ENCODE assay signal across 15 cellular contexts in genomic region chrX:42976729-42977366, GRCh38.
DNase-seq lines count a peak whose midpoint lies in the region; ATAC-seq, FAIRE-seq and TF ChIP-seq lines count a peak whose summit lies in the region.
"Had no signal": no experiment of that assay in that cellular context is flagged by ENCODE, and none has a peak within 500 bp of the region (broad histone marks: within the 10 kb centered on the region; RNA-seq: fewer than 3 reads in every experiment).

No MANE protein-coding gene starts in this region.

- no peak overlapping the region for H2AFZ ChIP-seq in OCI-LY1 (ENCODE audit: low read length)

- peak; percentile 51 for TF ChIP-seq CTCF in OCI-LY1 (IDR thresholded peaks at IDR 0.05; ENCODE audit: low read length)
- no peak for TF ChIP-seq CTCF in pancreas (IDR thresholded peaks at IDR 0.05)
- no peak for TF ChIP-seq CTCF in heart left ventricle (IDR thresholded peaks at IDR 0.05)

- H3K4me1 ChIP-seq in OCI-LY1 (ENCODE audit: insufficient read depth, low read length, severe bottlenecking) = peaks cover 36% of the 10 kb centered on the region
- H3K4me1 ChIP-seq in pancreas = no peaks in the 10 kb centered on the region
- no peaks in the 10 kb centered on the region for H3K4me1 ChIP-seq in heart left ventricle
- H3K4me1 ChIP-seq: A549, tibial artery had no signal

- 38 to 39% methylated on average over 3 of the region's 3 CpGs for WGBS in pancreas, 2 donors
- 41 to 70% (median 56%) methylated on average over 3 of the region's 3 CpGs for WGBS in heart left ventricle, 4 donors

- H3K4me3 ChIP-seq in OCI-LY1 (ENCODE audit: low read depth, low read length, poor library complexity, severe bottlenecking) (no peak overlapping the region), pancreas (no peak overlapping the region), heart left ventricle (no peak overlapping the region)
- H3K4me3 ChIP-seq: A549, tibial artery had no signal

- H4K20me1 ChIP-seq in OCI-LY1 (ENCODE audit: insufficient read depth, low read length) = no peaks in the 10 kb centered on the region

- no peak for FAIRE-seq in pancreas (lab: Jason Lieb, UNC)
- FAIRE-seq: A549, endometrium had no signal

- H3K9me3 ChIP-seq in OCI-LY1 (ENCODE audit: low read length) (peaks cover 3% of the 10 kb centered on the region; the same call in 1 of the 2 replicates), pancreas (no peaks in the 10 kb centered on the region), heart left ventricle (no peaks in the 10 kb centered on the region)
- H3K9me3 ChIP-seq: A549, tibial artery had no signal

- no peak for TF ChIP-seq POLR2A in heart left ventricle (IDR thresholded peaks at IDR 0.05)

- peak; percentile 73 for DNase-seq in NOMO-1 treated with DMSO at 0.1 percent for 48 hours (lab: John Stamatoyannopoulos, UW; ENCODE audit: unreplicated experiment)
- DNase-seq in NOMO-1 treated with dmso at 0.1 percent for 144 hours (lab: John Stamatoyannopoulos, UW; ENCODE audit: unreplicated experiment) = no peak
- DNase-seq in dermis blood vessel endothelial cell = peak; percentile 0
- DNase-seq in pancreas = peak in 1 of 6 donors; percentile 2
- DNase-seq in activated effector memory CD4-positive, alpha-beta T cell treated with Interleukin-2 at 50 U/mL for 16 hours = no peak
- no peak for DNase-seq in heart left ventricle
- DNase-seq: anterior cingulate cortex; naive thymus-derived CD8-positive, alpha-beta T cell; NCI-H1694; T1000; tibial artery had no signal

- intact Hi-C loops in pancreas (cut with DNase I) = no loop called here
- intact Hi-C loops in heart left ventricle (cut with DNase I) = no loop called here

- no peaks in the 10 kb centered on the region for H3K79me2 ChIP-seq in OCI-LY1 (ENCODE audit: insufficient read depth, low read length)

- H3F3A ChIP-seq in OCI-LY1 (ENCODE audit: insufficient read depth, low read length) = no peaks in the 10 kb centered on the region

- ATAC-seq in pancreas (peak in 3 of 4 donors; percentile 15 to 48 (median 28)), HG02571 (IDR thresholded peaks at IDR 0.05; ENCODE audit: unreplicated experiment) (no peak), heart left ventricle (no peak)
- ATAC-seq: A549; naive thymus-derived CD8-positive, alpha-beta T cell had no signal

- H3K36me3 ChIP-seq in OCI-LY1 (ENCODE audit: insufficient read depth, low read length) = no peaks in the 10 kb centered on the region
- no peaks in the 10 kb centered on the region for H3K36me3 ChIP-seq in pancreas
- no peaks in the 10 kb centered on the region for H3K36me3 ChIP-seq in heart left ventricle
- H3K36me3 ChIP-seq: tibial artery had no signal

- peak overlapping the region; percentile 40; the same call in 1 of the 2 replicates for H3K4me2 ChIP-seq in OCI-LY1 (ENCODE audit: low read length)
- H3K4me2 ChIP-seq: A549 had no signal

- peak overlapping the region; percentile 72 for H3K9ac ChIP-seq in OCI-LY1 (ENCODE audit: low read length)

- H3K27me3 ChIP-seq in OCI-LY1 (ENCODE audit: insufficient read depth, low read length) (no peaks in the 10 kb centered on the region), pancreas (peaks cover 0 to 4% (median 0%) of the 10 kb centered on the region in 4 donors), heart left ventricle (no peaks in the 10 kb centered on the region)
- H3K27me3 ChIP-seq: tibial artery had no signal

- no peaks in the 10 kb centered on the region for H3K9me2 ChIP-seq in OCI-LY1 (ENCODE audit: low read depth, low read length)

- H3K27ac ChIP-seq in OCI-LY1 (ENCODE audit: low read depth, low read length, poor library complexity, severe bottlenecking) (peak overlapping the region; percentile 97), pancreas (no peak overlapping the region), heart left ventricle (no peak overlapping the region)
- H3K27ac ChIP-seq: A549, tibial artery had no signal

Comparison
In these comparisons a context has a peak if more than half of its experiments do, and no peak if none do; other contexts are left out.
1. DNase-seq: peak in NOMO-1 treated with DMSO at 0.1 percent for 48 hours (single experiment) and dermis blood vessel endothelial cell (single experiment); none in NOMO-1 treated with dmso at 0.1 percent for 144 hours (single experiment), activated effector memory CD4-positive, alpha-beta T cell treated with Interleukin-2 at 50 U/mL for 16 hours (single experiment) and heart left ventricle (0 of 5).
2. ATAC-seq: peak in pancreas (3 of 4); none in HG02571 (single experiment) and heart left ventricle (0 of 4).